23 cellular contexts compared by ENCODE assay signal in the genomic region with DNA sequence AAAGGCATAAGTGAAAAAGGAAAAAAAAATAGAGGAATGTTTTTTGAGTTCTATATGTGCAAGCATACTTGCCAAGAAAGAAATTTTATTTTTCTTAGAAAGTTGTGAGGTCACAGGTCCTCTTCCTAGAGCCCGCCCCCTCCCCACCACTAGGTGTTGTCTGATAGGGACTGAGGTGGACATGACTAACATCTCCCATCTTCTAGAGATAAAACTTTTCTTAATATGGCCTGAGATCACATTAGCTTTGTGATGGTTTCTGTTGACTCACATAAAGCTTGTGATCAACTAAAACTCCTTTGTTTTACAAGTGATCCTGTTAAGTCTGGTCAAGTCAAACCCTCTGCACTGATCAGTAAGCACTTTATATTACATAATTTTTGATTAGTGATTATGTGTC.
"Had no signal": no experiment of that assay in that cellular context is flagged by ENCODE, and none has a peak within 500 bp of the region (broad histone marks: within the 10 kb centered on the region; RNA-seq: fewer than 3 reads in every experiment).

No MANE protein-coding gene starts in this region.

- ATAC-seq: effector memory CD8-positive, alpha-beta T cell; gastroesophageal sphincter; left ventricle myocardium superior; natural killer cell; T-helper 17 cell had no signal

- H3K4me1 Mint-ChIP-seq: activated naive CD4-positive, alpha-beta T cell treated with anti-CD3 and anti-CD28 coated beads, Interleukin-2, amount 50 U/mL, for 24 hours; natural killer cell; T-helper 17 cell had no signal

- H3K27me3 Mint-ChIP-seq: effector memory CD8-positive, alpha-beta T cell; T-helper 17 cell had no signal

- H3K27ac Mint-ChIP-seq: activated naive CD4-positive, alpha-beta T cell treated with anti-CD3 and anti-CD28 coated beads, Interleukin-2, amount 50 U/mL, for 24 hours; effector memory CD8-positive, alpha-beta T cell; natural killer cell; T-helper 17 cell had no signal

- H3K4me1 ChIP-seq: colonic mucosa, tibial nerve had no signal

- H3K4me3 Mint-ChIP-seq: activated naive CD4-positive, alpha-beta T cell treated with anti-CD3 and anti-CD28 coated beads, Interleukin-2, amount 50 U/mL, for 24 hours; activated T-cell treated with anti-CD3 and anti-CD28 coated beads, Interleukin-2, amount 50 U/mL, for 4 hours; effector memory CD8-positive, alpha-beta T cell; natural killer cell; T-helper 17 cell had no signal

- H3K27me3 ChIP-seq: colonic mucosa, dorsolateral prefrontal cortex, esophagus squamous epithelium, gastroesophageal sphincter, sigmoid colon, stomach, suprapubic skin, tibial nerve had no signal

- DNase-seq: activated CD4-positive, alpha-beta T cell treated with anti-CD3 and anti-CD28 coated beads, Interleukin-2, amount 50 U/mL, for 48 hours; activated effector memory CD4-positive, alpha-beta T cell treated with anti-CD3 and anti-CD28 coated beads, Interleukin-2, amount 50 U/mL, for 16 hours; activated T-cell treated with anti-CD3 and anti-CD28 coated beads, Interleukin-2, amount 50 U/mL, for 4 hours; colonic mucosa; dorsolateral prefrontal cortex; effector memory CD8-positive, alpha-beta T cell; esophagus squamous epithelium; head of caudate nucleus; hypothalamus; left ventricle myocardium superior; midbrain; natural killer cell; retina; SHP77 treated with DMSO at 0.1 percent for 48 hours; sigmoid colon; stomach; SW 1271; T-helper 17 cell had no signal

- H3K27ac ChIP-seq: colonic mucosa, dorsolateral prefrontal cortex, esophagus squamous epithelium, gastroesophageal sphincter, sigmoid colon, SK-N-MC, stomach, suprapubic skin, tibial nerve had no signal

- H3K36me3 Mint-ChIP-seq: natural killer cell had no signal
